Comparison of ENCODE assay signal across 14 cellular contexts in genomic region chr4:6767725-6768538, GRCh38. TPM values are rescaled to one million over a fixed set of nuclear protein-coding genes. Genes with fewer than 3 reads are reported as not detected.
DNase-seq lines count a peak whose midpoint lies in the region; TF ChIP-seq lines count a peak whose summit lies in the region.
"Had no signal": no experiment of that assay in that cellular context is flagged by ENCODE, and none has a peak within 500 bp of the region (broad histone marks: within the 10 kb centered on the region; RNA-seq: fewer than 3 reads in every experiment).

No MANE protein-coding gene starts in this region.

- H4K20me1 ChIP-seq in BLaER1 (no peaks in the 10 kb centered on the region), osteoblast (ENCODE audit: insufficient read depth, low read length) (no peaks in the 10 kb centered on the region)

- intact Hi-C loops in dendritic cell treated with granulocyte-macrophage colony-stimulating factor and Interleukin-4, amounts not matched to agents 40 ng/mL and 50 ng/mL, for 4 days (cut with micrococcal nuclease) = no loop called here

- H3K27ac ChIP-seq in BLaER1 (peak overlapping the region; percentile 65), osteoblast (ENCODE audit: low read depth, low read length) (no peak overlapping the region)
- no peak overlapping the region for H3K27ac ChIP-seq in CD8-positive, alpha-beta memory T cell (ENCODE audit: low read depth, low read length)
- H3K27ac ChIP-seq: parathyroid adenoma had no signal

- H3K36me3 ChIP-seq in BLaER1 = no peaks in the 10 kb centered on the region
- H3K36me3 ChIP-seq in osteoblast (ENCODE audit: insufficient read depth, low read length) = no peaks in the 10 kb centered on the region
- H3K36me3 ChIP-seq in CD8-positive, alpha-beta memory T cell (ENCODE audit: insufficient read depth, low read length) = no peaks in the 10 kb centered on the region
- H3K36me3 ChIP-seq in BE2C = no peaks in the 10 kb centered on the region

- no peaks in the 10 kb centered on the region for H3K79me2 ChIP-seq in osteoblast (ENCODE audit: insufficient read depth, low read length)
- H3K79me2 ChIP-seq: parathyroid adenoma had no signal

- H3K9me3 ChIP-seq in BLaER1 = no peaks in the 10 kb centered on the region
- no peaks in the 10 kb centered on the region for H3K9me3 ChIP-seq in osteoblast (ENCODE audit: low read depth, low read length)
- no peaks in the 10 kb centered on the region for H3K9me3 ChIP-seq in CD8-positive, alpha-beta memory T cell (ENCODE audit: low read length)
- no peaks in the 10 kb centered on the region for H3K9me3 ChIP-seq in BE2C

- no peaks in the 10 kb centered on the region for H3K36me3 Mint-ChIP-seq in dendritic cell treated with granulocyte-macrophage colony-stimulating factor and Interleukin-4, amounts not matched to agents 40 ng/mL and 50 ng/mL, for 4 days (ENCODE audit: low read depth)
- no peaks in the 10 kb centered on the region for H3K36me3 Mint-ChIP-seq in CD8-positive, alpha-beta memory T cell
- H3K36me3 Mint-ChIP-seq: brain; stimulated activated effector memory CD8-positive, alpha-beta T cell treated with anti-CD3 and anti-CD28 coated beads, Interleukin-12 subunit alpha, Interleukin-12 subunit beta, amount 100 ng/mL, for 72 hours had no signal

- H3K27me3 ChIP-seq in BLaER1 (no peaks in the 10 kb centered on the region), osteoblast (ENCODE audit: insufficient read depth, low read length) (peaks cover 15% of the 10 kb centered on the region), BE2C (no peaks in the 10 kb centered on the region)
- no peaks in the 10 kb centered on the region for H3K27me3 ChIP-seq in CD8-positive, alpha-beta memory T cell (ENCODE audit: insufficient read depth, low read length, poor library complexity, severe bottlenecking)

- H3K4me1 ChIP-seq in BLaER1 = peaks cover 37% of the 10 kb centered on the region
- H3K4me1 ChIP-seq in osteoblast (ENCODE audit: insufficient read depth, low read length) = peaks cover 23% of the 10 kb centered on the region
- peaks cover 17% of the 10 kb centered on the region for H3K4me1 ChIP-seq in CD8-positive, alpha-beta memory T cell (ENCODE audit: insufficient read depth, low read length)
- H3K4me1 ChIP-seq in BE2C = no peaks in the 10 kb centered on the region
- H3K4me1 ChIP-seq: parathyroid adenoma had no signal

- DNase-seq in NOMO-1 (lab: John Stamatoyannopoulos, UW; ENCODE audit: unreplicated experiment in 2 of 2) (peak; percentile 55 to 65), osteoblast (ENCODE audit: insufficient read length, low spot score, missing footprints) (peak; percentile 81), BE2C (no peak), DMS53 treated with DMSO at 0.1 percent for 48 hours (lab: John Stamatoyannopoulos, UW; ENCODE audit: unreplicated experiment) (no peak), SKM-1 treated with dmso at 0.1 percent for 144 hours (lab: John Stamatoyannopoulos, UW; ENCODE audit: unreplicated experiment) (no peak)
- no peak for DNase-seq in CD8-positive, alpha-beta memory T cell
- DNase-seq: left ventricle myocardium superior, NCI-H1092 had no signal

- H3K4me3 ChIP-seq in BLaER1 = no peak overlapping the region
- no peak overlapping the region for H3K4me3 ChIP-seq in osteoblast (ENCODE audit: insufficient read depth, low read length)
- no peak overlapping the region for H3K4me3 ChIP-seq in CD8-positive, alpha-beta memory T cell (ENCODE audit: low read length)
- no peak overlapping the region for H3K4me3 ChIP-seq in BE2C (ENCODE audit: low read depth, low read length)

- H3K4me2 ChIP-seq in BLaER1 (peak overlapping the region; percentile 61), osteoblast (ENCODE audit: insufficient read depth, low read length) (no peak overlapping the region)

- POLR2A ChIA-PET in CD8-positive, alpha-beta memory T cell (lab: Charles Lee) = interaction anchor here (1.2 kb wide), 1 partner anchor 14 kb away, joined by 3 read pairs; no protein-coding TSS in a partner anchor

- TF ChIP-seq CTCF in osteoblast (IDR thresholded peaks at IDR 0.05; ENCODE audit: extremely low read depth, low read depth, low read length) (no peak), BE2C (IDR thresholded peaks at IDR 0.05; ENCODE audit: low read depth, low read length) (no peak)

- H3K27me3 Mint-ChIP-seq in dendritic cell treated with granulocyte-macrophage colony-stimulating factor and Interleukin-4, amounts not matched to agents 40 ng/mL and 50 ng/mL, for 4 days = peaks cover 18% of the 10 kb centered on the region
- H3K27me3 Mint-ChIP-seq in CD8-positive, alpha-beta memory T cell = peaks cover 0 to 1% of the 10 kb centered on the region in 2 donors
- H3K27me3 Mint-ChIP-seq: brain had no signal

- CTCF ChIA-PET in CD8-positive, alpha-beta memory T cell (lab: Charles Lee) = interaction anchor here (1.1 to 1.6 kb wide), 4 partner anchors 24 to 206 kb away, joined by 3 to 5 read pairs (median 4); no protein-coding TSS in a partner anchor

- H3K27ac Mint-ChIP-seq in dendritic cell treated with granulocyte-macrophage colony-stimulating factor and Interleukin-4, amounts not matched to agents 40 ng/mL and 50 ng/mL, for 4 days = peak overlapping the region; percentile 82
- H3K27ac Mint-ChIP-seq in CD8-positive, alpha-beta memory T cell = no peak overlapping the region
- H3K27ac Mint-ChIP-seq: activated T-helper 2 cell treated with anti-CD3 and anti-CD28 coated beads, Interferon-gamma antibody, Interleukin-2, Interleukin-4, amounts not matched to agents 10 μg/mL and 5 μg/mL and 100 μg/mL, durations not matched to agents 14 hours and 24 hours and 36 hours; brain; stimulated activated effector memory CD8-positive, alpha-beta T cell treated with anti-CD3 and anti-CD28 coated beads, Interleukin-12 subunit alpha, Interleukin-12 subunit beta, amount 100 ng/mL, for 72 hours had no signal

- peak overlapping the region; percentile 90 for H2AFZ ChIP-seq in osteoblast (ENCODE audit: low read length)
- H2AFZ ChIP-seq: parathyroid adenoma had no signal

- H3K9ac ChIP-seq in BLaER1 = peak overlapping the region; percentile 11; the same call in 1 of the 2 replicates
- H3K9ac ChIP-seq: parathyroid adenoma had no signal

- peaks cover 19% of the 10 kb centered on the region for H3K4me1 Mint-ChIP-seq in dendritic cell treated with granulocyte-macrophage colony-stimulating factor and Interleukin-4, amounts not matched to agents 40 ng/mL and 50 ng/mL, for 4 days (ENCODE audit: low read depth)
- peaks cover 15 to 21% (median 18%) of the 10 kb centered on the region in 3 donors for H3K4me1 Mint-ChIP-seq in CD8-positive, alpha-beta memory T cell

- no peak overlapping the region for H3K4me3 Mint-ChIP-seq in dendritic cell treated with granulocyte-macrophage colony-stimulating factor and Interleukin-4, amounts not matched to agents 40 ng/mL and 50 ng/mL, for 4 days
- H3K4me3 Mint-ChIP-seq in CD8-positive, alpha-beta memory T cell = no peak overlapping the region
- H3K4me3 Mint-ChIP-seq: brain; stimulated activated effector memory CD8-positive, alpha-beta T cell treated with anti-CD3 and anti-CD28 coated beads, Interleukin-12 subunit alpha, Interleukin-12 subunit beta, amount 100 ng/mL, for 72 hours had no signal

- H3K9me3 Mint-ChIP-seq in dendritic cell treated with granulocyte-macrophage colony-stimulating factor and Interleukin-4, amounts not matched to agents 40 ng/mL and 50 ng/mL, for 4 days = no peaks in the 10 kb centered on the region
- no peaks in the 10 kb centered on the region for H3K9me3 Mint-ChIP-seq in CD8-positive, alpha-beta memory T cell
- H3K9me3 Mint-ChIP-seq: activated T-helper 2 cell treated with anti-CD3 and anti-CD28 coated beads, Interferon-gamma antibody, Interleukin-2, Interleukin-4, amounts not matched to agents 10 μg/mL and 5 μg/mL and 100 μg/mL, durations not matched to agents 14 hours and 24 hours and 36 hours; stimulated activated effector memory CD8-positive, alpha-beta T cell treated with anti-CD3 and anti-CD28 coated beads, Interleukin-12 subunit alpha, Interleukin-12 subunit beta, amount 100 ng/mL, for 72 hours had no signal

RNA-seq across cellular contexts. Expression of gene KIAA0232, which starts 14.6 kb away (rescaled TPM):
- total RNA-seq in osteoblast = 23.9 and 25.0 TPM in 2 replicates
- 10 to 100 TPM; 16.0 to 16.4 TPM for total RNA-seq in CD8-positive, alpha-beta memory T cell
- polyA plus RNA-seq in CD8-positive, alpha-beta memory T cell = 13.6 TPM
- polyA plus RNA-seq in BE2C (2012; ENCODE audit: insufficient read depth, insufficient read length, low read depth) = 20.4 TPM

RNA-seq across cellular contexts. Expression of gene BLOC1S4, which starts 52.0 kb away (rescaled TPM):
- total RNA-seq in osteoblast = 10.0 and 10.9 TPM in 2 replicates
- total RNA-seq in CD8-positive, alpha-beta memory T cell = 10 to 100 TPM; 21.5 to 22.9 TPM
- polyA plus RNA-seq in CD8-positive, alpha-beta memory T cell = 96.7 TPM
- polyA plus RNA-seq in BE2C (2012; ENCODE audit: insufficient read depth, insufficient read length, low read depth) = 87.8 TPM

RNA-seq across cellular contexts. Expression of gene MRFAP1L1, which starts 58.3 kb away (rescaled TPM):
- 38.0 and 39.2 TPM in 2 replicates for total RNA-seq in osteoblast
- 10 to 100 TPM; 54.9 to 55.9 TPM for total RNA-seq in CD8-positive, alpha-beta memory T cell
- polyA plus RNA-seq in CD8-positive, alpha-beta memory T cell = 142 TPM
- 120 TPM for polyA plus RNA-seq in BE2C (2012; ENCODE audit: insufficient read depth, insufficient read length, low read depth)

Comparison
In these comparisons a context has a peak if more than half of its experiments do, and no peak if none do; other contexts are left out.
1. DNase-seq: peak in NOMO-1 (2 of 2) and osteoblast (single experiment); none in CD8-positive, alpha-beta memory T cell (0 of 5), BE2C (single experiment), DMS53 treated with DMSO at 0.1 percent for 48 hours (single experiment) and SKM-1 treated with dmso at 0.1 percent for 144 hours (single experiment).